1 cellular context compared by ENCODE assay signal in the genomic region with DNA sequence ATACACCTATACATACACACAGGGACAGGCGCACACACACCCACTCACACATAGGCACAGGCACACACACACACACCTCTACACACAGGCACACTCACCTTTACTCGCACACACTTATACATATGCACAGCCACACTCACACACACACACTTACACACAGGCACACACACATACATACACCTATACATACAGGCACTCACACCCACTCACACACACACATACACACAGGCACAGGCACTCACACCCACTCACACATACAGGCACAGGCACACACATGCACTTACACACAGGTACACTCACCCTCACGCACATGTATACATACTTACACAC.
TF ChIP-seq lines count a peak whose summit lies in the region.

No MANE protein-coding gene starts in this region.

TF ChIP-seq in HCT116, 20 proteins besides CTCF, POLR2A, EP300 and RAD21 (continued from another document):
- TF ChIP-seq, protein P1, sequence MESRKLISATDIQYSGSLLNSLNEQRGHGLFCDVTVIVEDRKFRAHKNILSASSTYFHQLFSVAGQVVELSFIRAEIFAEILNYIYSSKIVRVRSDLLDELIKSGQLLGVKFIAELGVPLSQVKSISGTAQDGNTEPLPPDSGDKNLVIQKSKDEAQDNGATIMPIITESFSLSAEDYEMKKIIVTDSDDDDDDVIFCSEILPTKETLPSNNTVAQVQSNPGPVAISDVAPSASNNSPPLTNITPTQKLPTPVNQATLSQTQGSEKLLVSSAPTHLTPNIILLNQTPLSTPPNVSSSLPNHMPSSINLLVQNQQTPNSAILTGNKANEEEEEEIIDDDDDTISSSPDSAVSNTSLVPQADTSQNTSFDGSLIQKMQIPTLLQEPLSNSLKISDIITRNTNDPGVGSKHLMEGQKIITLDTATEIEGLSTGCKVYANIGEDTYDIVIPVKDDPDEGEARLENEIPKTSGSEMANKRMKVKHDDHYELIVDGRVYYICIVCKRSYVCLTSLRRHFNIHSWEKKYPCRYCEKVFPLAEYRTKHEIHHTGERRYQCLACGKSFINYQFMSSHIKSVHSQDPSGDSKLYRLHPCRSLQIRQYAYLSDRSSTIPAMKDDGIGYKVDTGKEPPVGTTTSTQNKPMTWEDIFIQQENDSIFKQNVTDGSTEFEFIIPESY (IDR thresholded peaks at IDR 0.05; ENCODE audit: extremely low read depth, insufficient replicate concordance, low read length): no peak
- TF ChIP-seq, protein P2, sequence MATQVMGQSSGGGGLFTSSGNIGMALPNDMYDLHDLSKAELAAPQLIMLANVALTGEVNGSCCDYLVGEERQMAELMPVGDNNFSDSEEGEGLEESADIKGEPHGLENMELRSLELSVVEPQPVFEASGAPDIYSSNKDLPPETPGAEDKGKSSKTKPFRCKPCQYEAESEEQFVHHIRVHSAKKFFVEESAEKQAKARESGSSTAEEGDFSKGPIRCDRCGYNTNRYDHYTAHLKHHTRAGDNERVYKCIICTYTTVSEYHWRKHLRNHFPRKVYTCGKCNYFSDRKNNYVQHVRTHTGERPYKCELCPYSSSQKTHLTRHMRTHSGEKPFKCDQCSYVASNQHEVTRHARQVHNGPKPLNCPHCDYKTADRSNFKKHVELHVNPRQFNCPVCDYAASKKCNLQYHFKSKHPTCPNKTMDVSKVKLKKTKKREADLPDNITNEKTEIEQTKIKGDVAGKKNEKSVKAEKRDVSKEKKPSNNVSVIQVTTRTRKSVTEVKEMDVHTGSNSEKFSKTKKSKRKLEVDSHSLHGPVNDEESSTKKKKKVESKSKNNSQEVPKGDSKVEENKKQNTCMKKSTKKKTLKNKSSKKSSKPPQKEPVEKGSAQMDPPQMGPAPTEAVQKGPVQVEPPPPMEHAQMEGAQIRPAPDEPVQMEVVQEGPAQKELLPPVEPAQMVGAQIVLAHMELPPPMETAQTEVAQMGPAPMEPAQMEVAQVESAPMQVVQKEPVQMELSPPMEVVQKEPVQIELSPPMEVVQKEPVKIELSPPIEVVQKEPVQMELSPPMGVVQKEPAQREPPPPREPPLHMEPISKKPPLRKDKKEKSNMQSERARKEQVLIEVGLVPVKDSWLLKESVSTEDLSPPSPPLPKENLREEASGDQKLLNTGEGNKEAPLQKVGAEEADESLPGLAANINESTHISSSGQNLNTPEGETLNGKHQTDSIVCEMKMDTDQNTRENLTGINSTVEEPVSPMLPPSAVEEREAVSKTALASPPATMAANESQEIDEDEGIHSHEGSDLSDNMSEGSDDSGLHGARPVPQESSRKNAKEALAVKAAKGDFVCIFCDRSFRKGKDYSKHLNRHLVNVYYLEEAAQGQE (IDR thresholded peaks at IDR 0.05; ENCODE audit: low read depth): no peak
- no peak for TF ChIP-seq TCF7L2 (IDR thresholded peaks at IDR 0.05; ENCODE audit: borderline replicate concordance, extremely low read depth, insufficient read depth, insufficient read length)
